3 cellular contexts compared by ENCODE assay signal in genomic region chr7:107956950-107957349, GRCh38. TPM values are rescaled to one million over a fixed set of nuclear protein-coding genes. Genes with fewer than 3 reads are reported as not detected.
"Had no signal": no experiment of that assay in that cellular context is flagged by ENCODE, and none has a peak within 500 bp of the region (broad histone marks: within the 10 kb centered on the region; RNA-seq: fewer than 3 reads in every experiment).

No MANE protein-coding gene starts in this region.

RNA-seq across cellular contexts. Expression of gene LAMB1, which starts 46.0 kb away (rescaled TPM):
- total RNA-seq: activated B cell treated with CpG ODN at 0.5 μM for 24 hours; activated CD4-positive, alpha-beta memory T cell treated with anti-CD3 and anti-CD28 coated beads for 36 hours; activated T-helper 1 cell treated with anti-CD3 and anti-CD28 coated beads, Interleukin-12 subunit alpha, Interleukin-12 subunit beta, Interleukin-2, Interleukin-4 antibody, amounts not matched to agents 30 ng/mL and 10 ng/mL and 1 ng/mL, durations not matched to agents 14 hours and 24 hours and 36 hours had no signal
